9 cellular contexts compared by ENCODE assay signal in genomic region chr20:20593447-20594170, GRCh38.
DNase-seq lines count a peak whose midpoint lies in the region; ATAC-seq, FAIRE-seq and TF ChIP-seq lines count a peak whose summit lies in the region.
"Had no signal": no experiment of that assay in that cellular context is flagged by ENCODE, and none has a peak within 500 bp of the region (broad histone marks: within the 10 kb centered on the region; RNA-seq: fewer than 3 reads in every experiment).

No MANE protein-coding gene starts in this region.

- no peak overlapping the region for H3K27ac ChIP-seq in GM23338 (ENCODE audit: low read depth)
- H3K27ac ChIP-seq in K562 (ENCODE audit: extremely low read depth, low read depth, low read length), result no peak overlapping the region
- no peak overlapping the region for H3K27ac ChIP-seq in suprapubic skin

- no peaks in the 10 kb centered on the region for H3F3A ChIP-seq in GM23338 (replicated peaks; ENCODE audit: low read depth)

- TF ChIP-seq EP300 in K562 (IDR thresholded peaks at IDR 0.05; ENCODE audit: low read length) (no peak), suprapubic skin (IDR thresholded peaks at IDR 0.05) (no peak)

- WGBS in K562 (ENCODE audit: insufficient coverage, low coverage, missing lambda C conversion rate), result 4% methylated on average over 8 of the region's 9 CpGs
- WGBS in suprapubic skin, result 61% methylated on average over 9 of the region's 9 CpGs

- H3K36me3 Mint-ChIP-seq in Caco-2 (ENCODE audit: insufficient read depth, unreplicated experiment) (no peaks in the 10 kb centered on the region), GM23338 (ENCODE audit: low read depth) (peaks cover 7% of the 10 kb centered on the region; the same call in 2 of the 3 replicates), T-helper 17 cell (ENCODE audit: low read depth) (peaks cover 10% of the 10 kb centered on the region)

- H3K9me3 Mint-ChIP-seq in Caco-2 (ENCODE audit: unreplicated experiment) (no peaks in the 10 kb centered on the region), GM23338 (no peaks in the 10 kb centered on the region)
- H3K9me3 Mint-ChIP-seq: T-helper 1 cell treated with Interleukin-12 subunit alpha and Interleukin-12 subunit beta and Interleukin-4 antibody, amounts not matched to agents 30 μg/mL and 1 μg/mL, for 36 hours had no signal

- in situ Hi-C loops in K562 (cut with MboI), result no loop called here

- no peak overlapping the region for H3K9ac ChIP-seq in K562 (ENCODE audit: insufficient read depth in 1 of 2, low read depth in 2 of 2, low read length in 2 of 2)

- no peaks in the 10 kb centered on the region for H4K20me1 ChIP-seq in GM23338 (replicated peaks; ENCODE audit: insufficient read depth)
- H4K20me1 ChIP-seq in K562 (replicated peaks; ENCODE audit: control insufficient read depth, insufficient read depth, low read length), result no peaks in the 10 kb centered on the region

- H3K4me1 ChIP-seq in Caco-2, result no peaks in the 10 kb centered on the region
- H3K4me1 ChIP-seq in GM23338 (ENCODE audit: insufficient read depth), result no peaks in the 10 kb centered on the region
- H3K4me1 ChIP-seq in K562 (replicated peaks in 1 of 2; ENCODE audit: control insufficient read depth in 2 of 2, insufficient read depth in 2 of 2, low read length in 2 of 2), result no peaks in the 10 kb centered on the region
- peaks cover 9% of the 10 kb centered on the region for H3K4me1 ChIP-seq in suprapubic skin

- no peak overlapping the region for H2AFZ ChIP-seq in GM23338
- H2AFZ ChIP-seq in K562 (ENCODE audit: low read depth, low read length), result no peak overlapping the region

- H3K27me3 ChIP-seq in Caco-2 (replicated peaks; ENCODE audit: control insufficient read depth, insufficient read depth, low read length), result no peaks in the 10 kb centered on the region
- H3K27me3 ChIP-seq in GM23338 (ENCODE audit: insufficient read depth), result no peaks in the 10 kb centered on the region
- no peaks in the 10 kb centered on the region for H3K27me3 ChIP-seq in K562 (ENCODE audit: control insufficient read depth in 2 of 2, insufficient read depth in 2 of 2, low read length in 2 of 2)
- H3K27me3 ChIP-seq in suprapubic skin, result no peaks in the 10 kb centered on the region

- POLR2A ChIA-PET in Caco-2 (lab: Charles Lee) (no interaction called here), K562 (lab: Yijun Ruan, JAX) (interaction anchor here (0.7 to 1.4 kb wide), 2 partner anchors 15 to 27 kb away, joined by 4 to 6 read pairs; no protein-coding TSS in a partner anchor)

- peak; percentile 99 for ATAC-seq in GM23338
- ATAC-seq in K562, result peak; percentile 84
- no peak for ATAC-seq in T-helper 17 cell

- H3K79me2 ChIP-seq in GM23338 (replicated peaks; ENCODE audit: insufficient read depth), result no peaks in the 10 kb centered on the region
- H3K79me2 ChIP-seq in K562 (ENCODE audit: control insufficient read depth, insufficient read depth, low read length), result no peaks in the 10 kb centered on the region

- H3K9me3 ChIP-seq in Caco-2 (no peaks in the 10 kb centered on the region), K562 (replicated peaks; ENCODE audit: control insufficient read depth, insufficient read depth, low read depth, low read length) (no peaks in the 10 kb centered on the region), suprapubic skin (no peaks in the 10 kb centered on the region), T-helper 17 cell (ENCODE audit: control insufficient read depth, low read length, poor library complexity, severe bottlenecking) (no peaks in the 10 kb centered on the region)

- DNase-seq in Caco-2 (peak; percentile 53 to 61), GM23338 (ENCODE audit: low spot score) (peak; percentile 91), NCI-H446 (lab: John Stamatoyannopoulos, UW) (peak; percentile 98 to 99), K562 (ENCODE audit: extremely low read depth in 1 of 4, low spot score in 3 of 4) (peak; percentile 4 to 39 (median 16)), iPS-NIHi7 (ENCODE audit: extremely low spot score) (peak; percentile 86), suprapubic skin (ENCODE audit: low spot score in 2 of 2) (no peak), T-helper 17 cell (no peak)
- DNase-seq in activated T-cell treated with anti-CD3 and anti-CD28 coated beads, Interleukin-2, amount 50 U/mL, for 1 hour, result no peak

- intact Hi-C loops in Caco-2 (cut with micrococcal nuclease; ENCODE audit: unreplicated experiment) (loop anchor here (2.0 to 5.0 kb wide), 3 partner anchors 231 to 509 kb away; no protein-coding TSS in a partner anchor), K562 (cut with micrococcal nuclease) (loop anchor here (10.0 kb wide), 1 partner anchor 509 kb away; no protein-coding TSS in a partner anchor)

- no peak overlapping the region for H3K4me3 ChIP-seq in Caco-2 (ENCODE audit: low read depth, low read length)
- H3K4me3 ChIP-seq in GM23338, result no peak overlapping the region
- no peak overlapping the region for H3K4me3 ChIP-seq in K562
- H3K4me3 ChIP-seq in suprapubic skin, result no peak overlapping the region

- H3K4me2 ChIP-seq in GM23338 (no peak overlapping the region), K562 (ENCODE audit: insufficient read depth, low read length) (no peak overlapping the region)

- FAIRE-seq in K562 (lab: Jason Lieb, UNC), result peak; percentile 42

- peak in 1 of 2 experiments; percentile 46; a peak in 2 of 4 replicates for TF ChIP-seq RAD21 in K562 (CRISPR knock-in tag; conservative IDR thresholded peaks at IDR 0.05 in 1 of 2, IDR thresholded peaks at IDR 0.05 in 1 of 2)

- no peak overlapping the region for H3K4me3 Mint-ChIP-seq in Caco-2 (ENCODE audit: unreplicated experiment)
- H3K4me3 Mint-ChIP-seq in GM23338, result no peak overlapping the region
- no peak overlapping the region for H3K4me3 Mint-ChIP-seq in T-helper 17 cell
- H3K4me3 Mint-ChIP-seq: T-helper 1 cell treated with Interleukin-12 subunit alpha and Interleukin-12 subunit beta and Interleukin-4 antibody, amounts not matched to agents 30 μg/mL and 1 μg/mL, for 36 hours had no signal

- no peaks in the 10 kb centered on the region for H3K9me2 ChIP-seq in GM23338 (ENCODE audit: insufficient read depth)

- H3K27ac Mint-ChIP-seq in Caco-2 (ENCODE audit: unreplicated experiment), result no peak overlapping the region
- no peak overlapping the region for H3K27ac Mint-ChIP-seq in GM23338
- H3K27ac Mint-ChIP-seq in T-helper 17 cell, result no peak overlapping the region
- H3K27ac Mint-ChIP-seq: T-helper 1 cell treated with Interleukin-12 subunit alpha and Interleukin-12 subunit beta and Interleukin-4 antibody, amounts not matched to agents 30 μg/mL and 1 μg/mL, for 36 hours had no signal

- CTCF ChIA-PET in Caco-2 (lab: Charles Lee), result interaction anchor here (0.7 to 1.5 kb wide), 9 partner anchors 14 to 1008 kb away, joined by 3 to 6 read pairs (median 3); partner anchors contain the start of genes CFAP61 and CRNKL1
- CTCF ChIA-PET in K562 (lab: Yijun Ruan, JAX; ENCODE audit: low intra/inter-chr PET ratio), result interaction anchor here (1.3 kb wide), 1 partner anchor 510 kb away, joined by 6 read pairs; no protein-coding TSS in a partner anchor

- TF ChIP-seq CTCF in Caco-2 (IDR thresholded peaks at IDR 0.05; ENCODE audit: insufficient read depth in 1 of 2, low read depth in 1 of 2, low read length in 1 of 2, severe bottlenecking in 1 of 2, unreplicated experiment in 1 of 2) (peak; percentile 58 to 66), GM23338 (conservative IDR thresholded peaks at IDR 0.05; ENCODE audit: low read depth in 2 of 2) (peak; percentile 74 to 76), K562 (IDR thresholded peaks at IDR 0.05 in 2 of 3, conservative IDR thresholded peaks at IDR 0.05 in 1 of 3; ENCODE audit: insufficient read depth in 2 of 3, low read depth in 1 of 3, low read length in 3 of 3) (peak; percentile 54 to 84 (median 58)), suprapubic skin (IDR thresholded peaks at IDR 0.05) (peak; percentile 13 to 34)

- H3K4me1 Mint-ChIP-seq in Caco-2 (ENCODE audit: low read depth, unreplicated experiment), result no peaks in the 10 kb centered on the region
- peaks cover 4% of the 10 kb centered on the region for H3K4me1 Mint-ChIP-seq in GM23338
- peaks cover 10% of the 10 kb centered on the region for H3K4me1 Mint-ChIP-seq in T-helper 17 cell

- BruUV-seq in Caco-2 (replicated peaks; lab: Mats Ljungman, UMichigan) (no TSS peak), K562 (replicated peaks; lab: Mats Ljungman, UMichigan) (no TSS peak)

- H3K36me3 ChIP-seq in Caco-2 (ENCODE audit: control insufficient read depth, insufficient read depth, low read length) (no peaks in the 10 kb centered on the region), GM23338 (ENCODE audit: insufficient read depth) (peaks cover 3% of the 10 kb centered on the region; the same call in 1 of the 2 replicates), K562 (ENCODE audit: control insufficient read depth, insufficient read depth, low read length) (no peaks in the 10 kb centered on the region), suprapubic skin (peaks cover 12% of the 10 kb centered on the region)

- TF ChIP-seq POLR2A in K562 (conservative IDR thresholded peaks at IDR 0.05) (no peak), suprapubic skin (IDR thresholded peaks at IDR 0.05) (no peak)

- H3K27me3 Mint-ChIP-seq in Caco-2 (ENCODE audit: insufficient read depth, unreplicated experiment) (no peaks in the 10 kb centered on the region), GM23338 (ENCODE audit: insufficient read depth, low read depth, poor library complexity) (no peaks in the 10 kb centered on the region), T-helper 17 cell (no peaks in the 10 kb centered on the region)

- H3K9me1 ChIP-seq in K562 (ENCODE audit: control insufficient read depth, insufficient read depth, low read length), result no peaks in the 10 kb centered on the region

TF ChIP-seq in K562, 482 proteins besides CTCF, POLR2A, EP300 and RAD21 (continues in another document):
- no peak for TF ChIP-seq TAF7 (tag; IDR thresholded peaks at IDR 0.05)
- TF ChIP-seq, protein P1, sequence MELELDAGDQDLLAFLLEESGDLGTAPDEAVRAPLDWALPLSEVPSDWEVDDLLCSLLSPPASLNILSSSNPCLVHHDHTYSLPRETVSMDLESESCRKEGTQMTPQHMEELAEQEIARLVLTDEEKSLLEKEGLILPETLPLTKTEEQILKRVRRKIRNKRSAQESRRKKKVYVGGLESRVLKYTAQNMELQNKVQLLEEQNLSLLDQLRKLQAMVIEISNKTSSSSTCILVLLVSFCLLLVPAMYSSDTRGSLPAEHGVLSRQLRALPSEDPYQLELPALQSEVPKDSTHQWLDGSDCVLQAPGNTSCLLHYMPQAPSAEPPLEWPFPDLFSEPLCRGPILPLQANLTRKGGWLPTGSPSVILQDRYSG (tag; conservative IDR thresholded peaks at IDR 0.05; ENCODE audit: low read depth), result no peak

Comparison
In these comparisons a context has a peak if more than half of its experiments do, and no peak if none do; other contexts are left out.
1. DNase-seq: peak in Caco-2 (2 of 2), GM23338 (single experiment), NCI-H446 (2 of 2), K562 (4 of 4) and iPS-NIHi7 (single experiment); none in suprapubic skin (0 of 2), T-helper 17 cell (0 of 3) and activated T-cell treated with anti-CD3 and anti-CD28 coated beads, Interleukin-2, amount 50 U/mL, for 1 hour (single experiment).
2. CTCF ChIP-seq: peak in every context shown above with its lines; median percentile 75 in GM23338; 62 in Caco-2; 58 in K562; 24 in suprapubic skin.